Comparison of ENCODE assay signal across 1 cellular context in genomic region chr3:8503461-8503860, GRCh38.
TF ChIP-seq lines count a peak whose summit lies in the region.

No MANE protein-coding gene starts in this region.

TF ChIP-seq in HepG2, 621 proteins besides CTCF, POLR2A, EP300 and RAD21:
- TF ChIP-seq CREB1 (IDR thresholded peaks at IDR 0.05) (no peak), CREB1 (CRISPR knock-in tag; IDR thresholded peaks at IDR 0.05) (0 out of 2 replicates have a peak, but pooled peaks have one; percentile 25), AGO1 (IDR thresholded peaks at IDR 0.05; ENCODE audit: low read depth, low read length, poor library complexity, severe bottlenecking) (no peak), ZNF7 (CRISPR knock-in tag; IDR thresholded peaks at IDR 0.05) (0 out of 2 replicates have a peak, but pooled peaks have one; percentile 26), CSRNP2 (CRISPR knock-in tag; conservative IDR thresholded peaks at IDR 0.05; ENCODE audit: low read depth) (no peak), FOSL2 (CRISPR knock-in tag; IDR thresholded peaks at IDR 0.05) (no peak)
